21 cellular contexts compared by ENCODE assay signal in genomic region chr19:10636304-10636972, GRCh38. TPM values are rescaled to one million over a fixed set of nuclear protein-coding genes. Genes with fewer than 3 reads are reported as not detected.
DNase-seq lines count a peak whose midpoint lies in the region; ATAC-seq and TF ChIP-seq lines count a peak whose summit lies in the region.
"Had no signal": no experiment of that assay in that cellular context is flagged by ENCODE, and none has a peak within 500 bp of the region (broad histone marks: within the 10 kb centered on the region; RNA-seq: fewer than 3 reads in every experiment).

No MANE protein-coding gene starts in this region.

- H3K27me3 ChIP-seq in GM23338 (ENCODE audit: insufficient read depth) = no peaks in the 10 kb centered on the region
- no peaks in the 10 kb centered on the region for H3K27me3 ChIP-seq in naive thymus-derived CD4-positive, alpha-beta T cell (ENCODE audit: control insufficient read depth in 2 of 2, insufficient read depth in 2 of 2, low read length in 2 of 2)
- H3K27me3 ChIP-seq: cardiac muscle cell, ovary, spleen, tibial artery had no signal

- DNase-seq in AG08396 (ENCODE audit: low spot score) = peak; percentile 4
- peak; percentile 82 for DNase-seq in GM23338 (ENCODE audit: low spot score)
- DNase-seq in central memory CD8-positive, alpha-beta T cell (ENCODE audit: low spot score in 2 of 2) = no peak
- no peak for DNase-seq in naive thymus-derived CD4-positive, alpha-beta T cell
- no peak for DNase-seq in superior temporal gyrus (ENCODE audit: extremely low spot score)
- DNase-seq: activated CD4-positive, CD25-positive, alpha-beta regulatory T cell; CD4-positive, alpha-beta memory T cell; dermis blood vessel endothelial cell; glutamatergic neuron; mammary epithelial cell; ovary; spleen; stimulated activated CD4-positive, alpha-beta T cell treated with anti-CD3 and anti-CD28 coated beads, Interleukin-4, amount 100 ng/mL, for 24 hours; stimulated activated naive CD8-positive, alpha-beta T cell treated with anti-CD3 and anti-CD28 coated beads, Interleukin-15, Interleukin-2, amounts not matched to agents 100 U/mL and 50 U/mL, for 24 hours; tibial artery had no signal

- peaks cover 5% of the 10 kb centered on the region for H3K27me3 Mint-ChIP-seq in GM23338 (ENCODE audit: insufficient read depth, low read depth, poor library complexity)
- H3K27me3 Mint-ChIP-seq in central memory CD8-positive, alpha-beta T cell = no peaks in the 10 kb centered on the region
- no peaks in the 10 kb centered on the region for H3K27me3 Mint-ChIP-seq in naive thymus-derived CD4-positive, alpha-beta T cell
- H3K27me3 Mint-ChIP-seq: CD4-positive, alpha-beta memory T cell had no signal

- TF ChIP-seq CTCF in GM23338 (conservative IDR thresholded peaks at IDR 0.05; ENCODE audit: low read depth in 2 of 2) = no peak

- peak; percentile 91 for ATAC-seq in GM23338
- ATAC-seq in central memory CD8-positive, alpha-beta T cell (replicated peaks; ENCODE audit: extremely low read depth, poor library complexity, severe bottlenecking) = no peak
- no peak for ATAC-seq in naive thymus-derived CD4-positive, alpha-beta T cell
- ATAC-seq in HG02870 (IDR thresholded peaks at IDR 0.05; ENCODE audit: unreplicated experiment) = no peak
- ATAC-seq in GM18511 (IDR thresholded peaks at IDR 0.05; ENCODE audit: unreplicated experiment) = no peak
- no peak for ATAC-seq in HG03039 (IDR thresholded peaks at IDR 0.05; ENCODE audit: unreplicated experiment)
- ATAC-seq: stimulated activated naive CD8-positive, alpha-beta T cell treated with anti-CD3 and anti-CD28 coated beads, Interleukin-15, Interleukin-2, amounts not matched to agents 100 U/mL and 50 U/mL, for 24 hours had no signal

- H2AFZ ChIP-seq in GM23338 = no peak overlapping the region

- peaks cover 11% of the 10 kb centered on the region; the same call in 2 of the 3 replicates for H3K4me1 Mint-ChIP-seq in GM23338
- peaks cover 14% of the 10 kb centered on the region for H3K4me1 Mint-ChIP-seq in central memory CD8-positive, alpha-beta T cell
- peaks cover 0 to 14% (median 8%) of the 10 kb centered on the region in 7 donors for H3K4me1 Mint-ChIP-seq in naive thymus-derived CD4-positive, alpha-beta T cell

- peaks cover 80% of the 10 kb centered on the region for H3K36me3 Mint-ChIP-seq in GM23338 (ENCODE audit: low read depth)
- peaks cover 84% of the 10 kb centered on the region for H3K36me3 Mint-ChIP-seq in central memory CD8-positive, alpha-beta T cell (ENCODE audit: insufficient read depth)
- peaks cover 14 to 45% (median 16%) of the 10 kb centered on the region in 5 donors for H3K36me3 Mint-ChIP-seq in naive thymus-derived CD4-positive, alpha-beta T cell

- H4K20me1 ChIP-seq in GM23338 (replicated peaks; ENCODE audit: insufficient read depth) = peaks cover 4% of the 10 kb centered on the region; the same call in 1 of the 2 replicates

- POLR2A ChIA-PET in naive thymus-derived CD4-positive, alpha-beta T cell (lab: Charles Lee) = interaction anchor here (1.1 to 1.4 kb wide), 2 partner anchors 14 to 28 kb away, joined by 3 read pairs; no protein-coding TSS in a partner anchor

- intact Hi-C loops in naive thymus-derived CD4-positive, alpha-beta T cell (cut with micrococcal nuclease) = no loop called here

- no peaks in the 10 kb centered on the region for H3K9me2 ChIP-seq in GM23338 (ENCODE audit: insufficient read depth)

- H3F3A ChIP-seq in GM23338 (replicated peaks; ENCODE audit: low read depth) = peaks cover 9% of the 10 kb centered on the region; the same call in 1 of the 2 replicates

- no peaks in the 10 kb centered on the region for H3K79me2 ChIP-seq in GM23338 (replicated peaks; ENCODE audit: insufficient read depth)

- no peaks in the 10 kb centered on the region for H3K9me3 ChIP-seq in naive thymus-derived CD4-positive, alpha-beta T cell (ENCODE audit: control insufficient read depth in 2 of 3, low read length in 3 of 3)
- H3K9me3 ChIP-seq: ovary, spleen, tibial artery had no signal

- H3K4me3 Mint-ChIP-seq in GM23338 = no peak overlapping the region
- H3K4me3 Mint-ChIP-seq in central memory CD8-positive, alpha-beta T cell = no peak overlapping the region
- no peak overlapping the region for H3K4me3 Mint-ChIP-seq in naive thymus-derived CD4-positive, alpha-beta T cell
- H3K4me3 Mint-ChIP-seq: CD4-positive, alpha-beta memory T cell had no signal

- peaks cover 16% of the 10 kb centered on the region; the same call in 1 of the 2 replicates for H3K36me3 ChIP-seq in GM23338 (ENCODE audit: insufficient read depth)
- H3K36me3 ChIP-seq in naive thymus-derived CD4-positive, alpha-beta T cell (ENCODE audit: control insufficient read depth in 2 of 3, insufficient read depth in 3 of 3, low read length in 3 of 3) = peaks cover 9 to 91% (median 26%) of the 10 kb centered on the region in 3 experiments
- H3K36me3 ChIP-seq: ovary had no signal

- H3K9me3 Mint-ChIP-seq in GM23338 = no peaks in the 10 kb centered on the region; the same call in 2 of the 3 replicates
- no peaks in the 10 kb centered on the region for H3K9me3 Mint-ChIP-seq in central memory CD8-positive, alpha-beta T cell
- H3K9me3 Mint-ChIP-seq in naive thymus-derived CD4-positive, alpha-beta T cell = peaks cover 0 to 1% (median 0%) of the 10 kb centered on the region in 11 donors
- H3K9me3 Mint-ChIP-seq: CD4-positive, alpha-beta memory T cell had no signal

- no peak overlapping the region for H3K27ac ChIP-seq in GM23338 (ENCODE audit: low read depth)
- H3K27ac ChIP-seq in naive thymus-derived CD4-positive, alpha-beta T cell (ENCODE audit: low read depth, low read length) = no peak overlapping the region
- H3K27ac ChIP-seq: cardiac muscle cell, KMS-11, ovary, tibial artery had no signal

- H3K4me3 ChIP-seq in GM23338 = no peak overlapping the region
- H3K4me3 ChIP-seq in naive thymus-derived CD4-positive, alpha-beta T cell (ENCODE audit: low read length) = no peak overlapping the region
- H3K4me3 ChIP-seq: cardiac muscle cell, ovary, spleen, tibial artery had no signal

- peak overlapping the region; percentile 47 for H3K27ac Mint-ChIP-seq in GM23338
- H3K27ac Mint-ChIP-seq in central memory CD8-positive, alpha-beta T cell (ENCODE audit: low read depth) = peak overlapping the region; percentile 81
- peak overlapping the region in 8 of 9 donors; percentile 13 to 95 (median 74) for H3K27ac Mint-ChIP-seq in naive thymus-derived CD4-positive, alpha-beta T cell

- CTCF ChIA-PET in naive thymus-derived CD4-positive, alpha-beta T cell (lab: Charles Lee) = interaction anchor here (0.6 kb wide), 1 partner anchor 340 kb away, joined by 3 read pairs; no protein-coding TSS in a partner anchor

- H3K4me2 ChIP-seq in GM23338 = no peak overlapping the region
- H3K4me2 ChIP-seq: KMS-11 had no signal

- H3K4me1 ChIP-seq in GM23338 (ENCODE audit: insufficient read depth) = no peaks in the 10 kb centered on the region; the same call in 1 of the 2 replicates
- no peaks in the 10 kb centered on the region for H3K4me1 ChIP-seq in naive thymus-derived CD4-positive, alpha-beta T cell (ENCODE audit: control insufficient read depth in 2 of 2, insufficient read depth in 2 of 2, low read length in 2 of 2)

TF ChIP-seq in GM23338, 12 proteins besides CTCF, POLR2A, EP300 and RAD21 (continues in another document):
- no peak for TF ChIP-seq ZNF114 (CRISPR knock-in tag; IDR thresholded peaks at IDR 0.05)
- TF ChIP-seq REST (IDR thresholded peaks at IDR 0.05; ENCODE audit: unreplicated experiment) = no peak
- no peak for TF ChIP-seq EZH2 (IDR thresholded peaks at IDR 0.05; ENCODE audit: low read depth, unreplicated experiment)
- TF ChIP-seq POLR2AphosphoS5 (IDR thresholded peaks at IDR 0.05; ENCODE audit: low read depth) = no peak
- no peak for TF ChIP-seq CREB1 (CRISPR knock-in tag; IDR thresholded peaks at IDR 0.05; ENCODE audit: low read depth)
- no peak for TF ChIP-seq NANOG (IDR thresholded peaks at IDR 0.05; ENCODE audit: borderline replicate concordance)
- TF ChIP-seq JUNB (IDR thresholded peaks at IDR 0.05; ENCODE audit: unreplicated experiment) = no peak

RNA-seq across cellular contexts. Expression of gene SLC44A2, which starts 11.1 kb away (rescaled TPM):
- 62.2 and 65.0 TPM in 2 replicates for total RNA-seq in GM23338 (2014; rRNA removed; shearing (Covaris generic))
- polyA plus RNA-seq in GM23338 (2016; fragmentation: Nextera tagmentation; extraction: Ambion mirVana) = 41.2 and 43.2 TPM in 2 replicates
- 100 to 1,000 TPM; 148 to 272 (median 194) TPM for total RNA-seq in naive thymus-derived CD4-positive, alpha-beta T cell
- polyA plus RNA-seq in naive thymus-derived CD4-positive, alpha-beta T cell = 100 to 1,000 TPM; 216 to 375 TPM

RNA-seq across cellular contexts. Expression of gene ILF3, which starts 17.7 kb away (rescaled TPM):
- 544 and 573 TPM in 2 replicates for total RNA-seq in GM23338 (2014; rRNA removed; shearing (Covaris generic))
- polyA plus RNA-seq in GM23338 (2016; fragmentation: Nextera tagmentation; extraction: Ambion mirVana) = 616 and 625 TPM in 2 replicates
- total RNA-seq in naive thymus-derived CD4-positive, alpha-beta T cell = 100 to 1,000 TPM; 346 to 515 (median 368) TPM
- polyA plus RNA-seq in naive thymus-derived CD4-positive, alpha-beta T cell = 10 to 100 TPM; 91.0 to 99.9 TPM

RNA-seq across cellular contexts. Expression of gene AP1M2, which starts 49.3 kb away (rescaled TPM):
- total RNA-seq in GM23338 (2014; rRNA removed; shearing (Covaris generic)) = 158 and 165 TPM in 2 replicates
- polyA plus RNA-seq in GM23338 (2016; fragmentation: Nextera tagmentation; extraction: Ambion mirVana) = 128 and 141 TPM in 2 replicates
- not detected for total RNA-seq in naive thymus-derived CD4-positive, alpha-beta T cell
- polyA plus RNA-seq in naive thymus-derived CD4-positive, alpha-beta T cell = not detected
- total RNA-seq: CD4-positive, alpha-beta memory T cell; endothelial cell of umbilical vein had no signal
- polyA plus RNA-seq: CD4-positive, alpha-beta memory T cell had no signal

Comparison
In these comparisons a context has a peak if more than half of its experiments do, and no peak if none do; other contexts are left out.
1. DNase-seq: peak in AG08396 (single experiment) and GM23338 (single experiment); none in central memory CD8-positive, alpha-beta T cell (0 of 2), naive thymus-derived CD4-positive, alpha-beta T cell (0 of 9) and superior temporal gyrus (single experiment).
2. RNA of gene AP1M2, which starts 49.3 kb away (total RNA-seq): 158 to 165 TPM in GM23338; not detected in naive thymus-derived CD4-positive, alpha-beta T cell; every median in the first group is over 100 times any median in the second.
3. Peak in every context shown above with its lines, with median percentiles within 50 percentile points of each other: H3K27ac Mint-ChIP-seq.